ENCODE assay signal across 11 cellular contexts in genomic region chr1:41626616-41627375, GRCh38.
DNase-seq lines count a peak whose midpoint lies in the region; ATAC-seq and TF ChIP-seq lines count a peak whose summit lies in the region.
"Had no signal": no experiment of that assay in that cellular context is flagged by ENCODE, and none has a peak within 500 bp of the region (broad histone marks: within the 10 kb centered on the region; RNA-seq: fewer than 3 reads in every experiment).

No MANE protein-coding gene starts in this region.

- H3K4me1 ChIP-seq in esophagus (ENCODE audit: control insufficient read depth in 2 of 2, insufficient read depth in 2 of 2, low read length in 1 of 2) = peaks cover 5 to 23% of the 10 kb centered on the region in 2 donors
- H3K4me1 ChIP-seq in stomach = peaks cover 13 to 16% (median 16%) of the 10 kb centered on the region in 4 donors

- no peak overlapping the region for H3K4me3 ChIP-seq in esophagus (ENCODE audit: low read depth in 1 of 2, low read length in 2 of 2)
- no peak overlapping the region for H3K4me3 ChIP-seq in stomach
- H3K4me3 ChIP-seq: gastrocnemius medialis had no signal

- H3K27me3 ChIP-seq in esophagus (ENCODE audit: control insufficient read depth in 1 of 2, insufficient read depth in 2 of 2, low read length in 2 of 2) = no peaks in the 10 kb centered on the region
- no peaks in the 10 kb centered on the region for H3K27me3 ChIP-seq in stomach
- H3K27me3 ChIP-seq: gastrocnemius medialis had no signal

- ATAC-seq in GM21786 (IDR thresholded peaks at IDR 0.05; ENCODE audit: unreplicated experiment) (peak; percentile 36), T-helper 17 cell (no peak), GM21717 (IDR thresholded peaks at IDR 0.05; ENCODE audit: unreplicated experiment) (no peak), GM21825 (IDR thresholded peaks at IDR 0.05; ENCODE audit: unreplicated experiment) (no peak)

- intact Hi-C loops in stomach (cut with DNase I; ENCODE audit: low total_unique reads) = no loop called here

- no peak overlapping the region for H3K4me3 Mint-ChIP-seq in T-helper 17 cell

- H3K27ac ChIP-seq in esophagus (ENCODE audit: low read depth in 2 of 2, low read length in 1 of 2) (peak overlapping the region; percentile 83 to 85), stomach (no peak overlapping the region)
- H3K27ac ChIP-seq: gastrocnemius medialis had no signal

- no peak for TF ChIP-seq CTCF in stomach (IDR thresholded peaks at IDR 0.05)

- peaks cover 36% of the 10 kb centered on the region for H3K4me1 Mint-ChIP-seq in T-helper 17 cell

- 42 to 60% methylated on average over 10 of the region's 10 CpGs for WGBS in esophagus, 2 donors
- 68 to 73% (median 69%) methylated on average over 8 to 10 of the region's 10 CpGs for WGBS in stomach, 5 donors

- H3K36me3 Mint-ChIP-seq in T-helper 17 cell (ENCODE audit: low read depth) = peaks cover 3% of the 10 kb centered on the region

- DNase-seq in T-helper 17 cell (no peak), DMS53 (lab: John Stamatoyannopoulos, UW) (no peak), stomach (no peak)
- peak; percentile 43 to 63 for DNase-seq in stimulated activated CD4-positive, alpha-beta T cell treated with anti-CD3 and anti-CD28 coated beads, Interleukin-4, amount 100 ng/mL, for 4 hours
- DNase-seq: NCI-H774, retina had no signal

- H3K36me3 ChIP-seq in esophagus (ENCODE audit: control insufficient read depth in 2 of 2, insufficient read depth in 2 of 2, low read length in 1 of 2) = peaks cover 0 to 4% of the 10 kb centered on the region in 2 donors
- H3K36me3 ChIP-seq in stomach = no peaks in the 10 kb centered on the region
- H3K36me3 ChIP-seq: gastrocnemius medialis had no signal

- TF ChIP-seq POLR2A in stomach (IDR thresholded peaks at IDR 0.05) = no peak

- no peaks in the 10 kb centered on the region for H3K9me3 ChIP-seq in T-helper 17 cell (ENCODE audit: control insufficient read depth, low read length, poor library complexity, severe bottlenecking)
- H3K9me3 ChIP-seq in esophagus (ENCODE audit: control insufficient read depth in 2 of 2, insufficient read depth in 1 of 2, low read depth in 1 of 2, low read length in 1 of 2) = no peaks in the 10 kb centered on the region
- no peaks in the 10 kb centered on the region for H3K9me3 ChIP-seq in stomach
- H3K9me3 ChIP-seq: gastrocnemius medialis had no signal

- peak overlapping the region; percentile 27 for H3K27ac Mint-ChIP-seq in T-helper 17 cell

- TF ChIP-seq EP300 in stomach (IDR thresholded peaks at IDR 0.05) = no peak

- no peaks in the 10 kb centered on the region for H3K27me3 Mint-ChIP-seq in T-helper 17 cell

Comparison
In these comparisons a context has a peak if more than half of its experiments do, and no peak if none do; other contexts are left out.
1. DNase-seq: peak in stimulated activated CD4-positive, alpha-beta T cell treated with anti-CD3 and anti-CD28 coated beads, Interleukin-4, amount 100 ng/mL, for 4 hours (2 of 2); none in T-helper 17 cell (0 of 3), DMS53 (single experiment) and stomach (single experiment).
2. H3K27ac ChIP-seq: peak in esophagus (2 of 2); none in stomach (0 of 5).